In genomic region chr7:1256621-1257020, GRCh38 we compare ENCODE assay signal across 36 cellular contexts. TPM values are rescaled to one million over a fixed set of nuclear protein-coding genes. Genes with fewer than 3 reads are reported as not detected.
"Had no signal": no experiment of that assay in that cellular context is flagged by ENCODE, and none has a peak within 500 bp of the region (broad histone marks: within the 10 kb centered on the region; RNA-seq: fewer than 3 reads in every experiment).

No MANE protein-coding gene starts in this region.

- H3K4me1 ChIP-seq: adrenal gland, SJSA1 had no signal

- H3K9me3 Mint-ChIP-seq: activated CD4-positive, alpha-beta T cell treated with anti-CD3 and anti-CD28 coated beads, Interleukin-2, amount 10 ng/mL, durations not matched to agents 7 days and 5 days; activated naive CD4-positive, alpha-beta T cell treated with anti-CD3 and anti-CD28 coated beads, Interleukin-2, amount 50 U/mL, for 24 hours; activated T-cell treated with anti-CD3 and anti-CD28 coated beads, Interleukin-2, amount 50 U/mL, for 72 hours; activated T-helper 17 cell treated with anti-CD3 and anti-CD28 coated beads, Interleukin-2, amount 50 U/mL, for 72 hours; brain; T-helper 1 cell treated with Interleukin-12 subunit alpha and Interleukin-12 subunit beta and Interleukin-4 antibody, amounts not matched to agents 30 μg/mL and 1 μg/mL, for 36 hours; T-helper 2 cell treated with Interferon-gamma antibody and Interleukin-4, amounts not matched to agents 5 μg/mL and 100 μg/mL, for 36 hours had no signal

- H3K4me2 ChIP-seq: KMS-11, PC-9, SK-N-SH had no signal

- H2AFZ ChIP-seq: PC-9 had no signal

- ATAC-seq: activated CD4-positive, alpha-beta T cell treated with anti-CD3 and anti-CD28 coated beads for 36 hours; activated CD4-positive, CD25-positive, alpha-beta regulatory T cell treated with anti-CD3 and anti-CD28 coated beads, Interleukin-2, amount 50 U/mL, for 24 hours; activated CD8-positive, alpha-beta memory T cell treated with anti-CD3 and anti-CD28 coated beads, Interleukin-2, amount 10 ng/mL, durations not matched to agents 7 days and 5 days; activated T-cell treated with anti-CD3 and anti-CD28 coated beads, Interleukin-2, amount 50 U/mL, for 72 hours; activated T-helper 17 cell treated with anti-CD3 and anti-CD28 coated beads, Interleukin-2, amount 50 U/mL, for 72 hours had no signal

- H3K36me3 ChIP-seq: adrenal gland, SJSA1 had no signal

- H3K4me3 ChIP-seq: adrenal gland, PC-9, SJSA1 had no signal

- H3K36me3 Mint-ChIP-seq: activated CD8-positive, alpha-beta memory T cell treated with anti-CD3 and anti-CD28 coated beads, Interleukin-2, amount 10 ng/mL, durations not matched to agents 7 days and 5 days; activated naive CD4-positive, alpha-beta T cell treated with anti-CD3 and anti-CD28 coated beads, Interleukin-2, amount 50 U/mL, for 24 hours; brain had no signal

- FAIRE-seq: TTC549 had no signal

- DNase-seq: activated CD4-positive, alpha-beta T cell treated with anti-CD3 and anti-CD28 coated beads for 36 hours; activated CD4-positive, alpha-beta T cell treated with anti-CD3 and anti-CD28 coated beads, Interleukin-2, amount 10 ng/mL, durations not matched to agents 7 days and 5 days; activated CD4-positive, alpha-beta T cell treated with anti-CD3 and anti-CD28 coated beads, Interleukin-2, amount 50 U/mL, for 48 hours; activated CD8-positive, alpha-beta memory T cell treated with anti-CD3 and anti-CD28 coated beads for 24 hours; activated CD8-positive, alpha-beta memory T cell treated with anti-CD3 and anti-CD28 coated beads, Interleukin-2, amount 10 ng/mL, durations not matched to agents 7 days and 5 days; activated CD8-positive, alpha-beta memory T cell treated with anti-CD3 and anti-CD28 coated beads, Interleukin-2, amount 50 U/mL, for 48 hours; activated effector memory CD4-positive, alpha-beta T cell treated with anti-CD3 and anti-CD28 coated beads, Interleukin-2, amount 50 U/mL, for 16 hours; activated naive CD4-positive, alpha-beta T cell; activated T-cell treated with anti-CD3 and anti-CD28 coated beads, Interleukin-2, amount 50 U/mL, for 72 hours; adrenal gland; caudate nucleus; MM.1S; MV-4-11; NCI-H1092; NCI-H1436 treated with DMSO at 0.1 percent for 48 hours; NCI-H1694 treated with DMSO at 0.1 percent for 48 hours; NCI-H2029; NCI-H510A; NCI-H526; NCI-H748 treated with DMSO at 0.1 percent for 48 hours; NK-92 treated with Interleukin-12 subunit alpha and Interleukin-12 subunit beta, amount 100 ng/mL, for 24 hours; PC-9; SHP77 treated with DMSO at 0.1 percent for 48 hours; SK-N-SH had no signal

- H3K9ac ChIP-seq: KMS-11, SK-N-SH had no signal

- H3K27ac Mint-ChIP-seq: activated CD4-positive, alpha-beta T cell treated with anti-CD3 and anti-CD28 coated beads for 36 hours; activated CD4-positive, alpha-beta T cell treated with anti-CD3 and anti-CD28 coated beads, Interleukin-2, amount 10 ng/mL, durations not matched to agents 7 days and 5 days; activated CD8-positive, alpha-beta memory T cell treated with anti-CD3 and anti-CD28 coated beads, Interleukin-2, amount 10 ng/mL, durations not matched to agents 7 days and 5 days; activated naive CD4-positive, alpha-beta T cell treated with anti-CD3 and anti-CD28 coated beads, Interleukin-2, amount 50 U/mL, for 24 hours; activated T-cell treated with anti-CD3 and anti-CD28 coated beads, Interleukin-2, amount 50 U/mL, for 72 hours; activated T-helper 17 cell treated with anti-CD3 and anti-CD28 coated beads, Interleukin-2, amount 50 U/mL, for 72 hours; T-helper 1 cell treated with Interleukin-12 subunit alpha and Interleukin-12 subunit beta and Interleukin-4 antibody, amounts not matched to agents 30 μg/mL and 1 μg/mL, for 36 hours; T-helper 2 cell treated with Interferon-gamma antibody and Interleukin-4, amounts not matched to agents 5 μg/mL and 100 μg/mL, for 36 hours had no signal

- H3K27ac ChIP-seq: adrenal gland, KMS-11, PC-9, SJSA1 had no signal

- H3K9me3 ChIP-seq: adrenal gland, SJSA1, SK-N-SH had no signal

RNA-seq across cellular contexts. Expression of gene UNCX, which starts 23.9 kb away (rescaled TPM):
- total RNA-seq: activated CD4-positive, alpha-beta T cell treated with anti-CD3 and anti-CD28 coated beads for 36 hours; activated CD4-positive, alpha-beta T cell treated with anti-CD3 and anti-CD28 coated beads, Interleukin-2, amount 10 ng/mL, durations not matched to agents 7 days and 5 days; activated CD8-positive, alpha-beta memory T cell treated with anti-CD3 and anti-CD28 coated beads, Interleukin-2, amount 10 ng/mL, durations not matched to agents 7 days and 5 days; activated T-cell treated with anti-CD3 and anti-CD28 coated beads, Interleukin-2, amount 50 U/mL, for 72 hours; activated T-helper 17 cell treated with anti-CD3 and anti-CD28 coated beads, Interleukin-2, amount 50 U/mL, for 72 hours; adrenal gland; bronchial epithelial cell; LHCN-M2; OCI-LY7; PC-9; SJSA1 had no signal
- polyA plus RNA-seq: adrenal gland, SK-N-SH had no signal
